ENCODE assay signal across 1 cellular context in genomic region chr22:42073568-42074152, GRCh38.
TF ChIP-seq lines count a peak whose summit lies in the region.

No MANE protein-coding gene starts in this region.

TF ChIP-seq in GM12878, 131 proteins besides CTCF, POLR2A, EP300 and RAD21:
- no peak for TF ChIP-seq DPF2 (IDR thresholded peaks at IDR 0.05)
- TF ChIP-seq FOXM1 (IDR thresholded peaks at IDR 0.05; ENCODE audit: low read depth, low read length): no peak
- TF ChIP-seq BCL3 (IDR thresholded peaks at IDR 0.05; ENCODE audit: borderline replicate concordance, insufficient read depth, low read depth, low read length, poor library complexity, severe bottlenecking): no peak
- no peak for TF ChIP-seq ESRRA (IDR thresholded peaks at IDR 0.05; ENCODE audit: low read length)
- TF ChIP-seq SMC3 (IDR thresholded peaks at IDR 0.05; ENCODE audit: borderline replicate concordance, low read length): no peak
- no peak for TF ChIP-seq SMAD1 (IDR thresholded peaks at IDR 0.05; ENCODE audit: low read depth, partially characterized antibody)
- no peak for TF ChIP-seq NFYA (IDR thresholded peaks at IDR 0.05; ENCODE audit: borderline replicate concordance, low read depth, low read length)
- no peak for TF ChIP-seq JUND (IDR thresholded peaks at IDR 0.05; ENCODE audit: low read depth, low read length)
- no peak for TF ChIP-seq FOS (IDR thresholded peaks at IDR 0.05; ENCODE audit: borderline replicate concordance, extremely low read depth, insufficient read length)
- no peak for TF ChIP-seq IRF3 (IDR thresholded peaks at IDR 0.05)
- TF ChIP-seq ELK1 (IDR thresholded peaks at IDR 0.05; ENCODE audit: low read depth, low read length): no peak
- no peak for TF ChIP-seq RCOR1 (conservative IDR thresholded peaks at IDR 0.05; ENCODE audit: low read depth, low read length)
- no peak for TF ChIP-seq POU2F2 (IDR thresholded peaks at IDR 0.05; ENCODE audit: borderline replicate concordance, low read depth, low read length)
- no peak for TF ChIP-seq TAF1 (IDR thresholded peaks at IDR 0.05; ENCODE audit: borderline replicate concordance, low read depth, low read length)
- TF ChIP-seq, protein P1, sequence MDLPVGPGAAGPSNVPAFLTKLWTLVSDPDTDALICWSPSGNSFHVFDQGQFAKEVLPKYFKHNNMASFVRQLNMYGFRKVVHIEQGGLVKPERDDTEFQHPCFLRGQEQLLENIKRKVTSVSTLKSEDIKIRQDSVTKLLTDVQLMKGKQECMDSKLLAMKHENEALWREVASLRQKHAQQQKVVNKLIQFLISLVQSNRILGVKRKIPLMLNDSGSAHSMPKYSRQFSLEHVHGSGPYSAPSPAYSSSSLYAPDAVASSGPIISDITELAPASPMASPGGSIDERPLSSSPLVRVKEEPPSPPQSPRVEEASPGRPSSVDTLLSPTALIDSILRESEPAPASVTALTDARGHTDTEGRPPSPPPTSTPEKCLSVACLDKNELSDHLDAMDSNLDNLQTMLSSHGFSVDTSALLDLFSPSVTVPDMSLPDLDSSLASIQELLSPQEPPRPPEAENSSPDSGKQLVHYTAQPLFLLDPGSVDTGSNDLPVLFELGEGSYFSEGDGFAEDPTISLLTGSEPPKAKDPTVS (IDR thresholded peaks at IDR 0.05; ENCODE audit: low read depth, low read length): no peak
- no peak for TF ChIP-seq SIN3A (IDR thresholded peaks at IDR 0.05; ENCODE audit: low read depth, low read length)
- no peak for TF ChIP-seq ZSCAN29 (IDR thresholded peaks at IDR 0.05)
- TF ChIP-seq CBX5 (IDR thresholded peaks at IDR 0.05; ENCODE audit: low read depth): no peak
- TF ChIP-seq HDGF (IDR thresholded peaks at IDR 0.05): no peak
- TF ChIP-seq, protein P2, sequence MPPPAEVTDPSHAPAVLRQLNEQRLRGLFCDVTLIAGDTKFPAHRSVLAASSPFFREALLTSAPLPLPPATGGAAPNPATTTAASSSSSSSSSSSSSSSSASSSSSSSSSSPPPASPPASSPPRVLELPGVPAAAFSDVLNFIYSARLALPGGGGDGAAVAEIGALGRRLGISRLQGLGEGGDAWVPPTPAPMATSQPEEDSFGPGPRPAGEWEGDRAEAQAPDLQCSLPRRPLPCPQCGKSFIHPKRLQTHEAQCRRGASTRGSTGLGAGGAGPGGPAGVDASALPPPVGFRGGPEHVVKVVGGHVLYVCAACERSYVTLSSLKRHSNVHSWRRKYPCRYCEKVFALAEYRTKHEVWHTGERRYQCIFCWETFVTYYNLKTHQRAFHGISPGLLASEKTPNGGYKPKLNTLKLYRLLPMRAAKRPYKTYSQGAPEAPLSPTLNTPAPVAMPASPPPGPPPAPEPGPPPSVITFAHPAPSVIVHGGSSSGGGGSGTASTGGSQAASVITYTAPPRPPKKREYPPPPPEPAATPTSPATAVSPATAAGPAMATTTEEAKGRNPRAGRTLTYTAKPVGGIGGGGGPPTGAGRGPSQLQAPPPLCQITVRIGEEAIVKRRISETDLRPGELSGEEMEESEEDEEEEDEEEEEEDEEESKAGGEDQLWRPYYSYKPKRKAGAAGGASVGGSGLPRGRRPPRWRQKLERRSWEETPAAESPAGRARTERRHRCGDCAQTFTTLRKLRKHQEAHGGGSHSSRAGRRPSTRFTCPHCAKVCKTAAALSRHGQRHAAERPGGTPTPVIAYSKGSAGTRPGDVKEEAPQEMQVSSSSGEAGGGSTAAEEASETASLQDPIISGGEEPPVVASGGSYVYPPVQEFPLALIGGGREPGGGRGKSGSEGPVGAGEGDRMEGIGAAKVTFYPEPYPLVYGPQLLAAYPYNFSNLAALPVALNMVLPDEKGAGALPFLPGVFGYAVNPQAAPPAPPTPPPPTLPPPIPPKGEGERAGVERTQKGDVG (CRISPR knock-in tag; IDR thresholded peaks at IDR 0.05): no peak
